Comparison of ENCODE assay signal across 8 cellular contexts in the genomic region with DNA sequence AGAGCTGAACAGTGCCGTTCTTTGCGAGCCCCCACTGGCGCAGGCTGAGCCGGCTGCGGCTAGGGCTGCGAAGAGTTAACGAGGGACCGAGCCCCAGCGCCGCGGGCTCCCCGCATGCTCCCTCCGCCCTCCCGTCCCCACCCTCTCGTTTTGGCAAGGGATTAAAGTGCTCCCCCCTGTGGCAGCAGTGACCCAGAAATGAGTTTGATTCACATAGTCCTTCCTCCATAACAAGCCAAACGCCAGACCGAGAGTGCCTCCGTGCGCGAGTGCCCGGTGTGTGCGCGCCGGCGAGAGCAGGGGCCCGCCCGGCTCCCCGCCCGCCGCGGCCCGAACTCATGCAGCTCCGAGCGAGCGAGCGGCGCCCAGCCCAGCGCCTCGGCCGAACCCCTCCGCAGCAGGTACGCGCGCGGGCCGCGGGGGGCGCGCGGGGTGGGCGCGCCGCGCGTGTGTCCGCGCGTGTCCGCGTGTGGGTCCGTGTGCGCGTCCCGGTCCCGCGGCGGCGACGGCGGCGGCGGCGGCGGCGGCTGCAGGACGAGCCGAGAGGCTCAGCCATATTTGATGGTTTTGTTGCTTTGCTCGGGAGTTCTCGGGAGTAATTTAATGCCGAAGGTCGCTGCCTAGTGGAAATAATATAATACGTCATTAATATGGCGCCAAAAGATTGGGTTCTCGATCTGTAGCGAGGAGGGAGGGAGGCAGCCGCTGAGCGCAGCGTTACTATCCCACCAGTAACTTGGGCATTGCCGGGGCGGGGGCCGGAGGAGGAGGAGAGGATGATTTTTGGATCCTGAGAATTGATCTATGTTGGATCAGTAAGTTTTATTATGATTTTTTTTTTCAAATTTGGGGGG. TPM values are rescaled to one million over a fixed set of nuclear protein-coding genes. Genes with fewer than 3 reads are reported as not detected.
A peak's percentile ranks its signal among the peaks of the same experiment; 100 is the strongest.
DNase-seq lines count a peak whose midpoint lies in the region; TF ChIP-seq lines count a peak whose summit lies in the region.

A gene (plus strand): TSS at position 224 of the 854 bp plus-strand sequence. CDS start 22,059 bp downstream, outside the sequence.

- peak; percentile 83 for DNase-seq in GF-D8 (lab: John Stamatoyannopoulos, UW)
- DNase-seq in HCEC 1CT = peak; percentile 87
- peak; percentile 94 for DNase-seq in MM.1S
- peak; percentile 46 for DNase-seq in SIG-M5 (lab: John Stamatoyannopoulos, UW)
- DNase-seq in activated gamma-delta T cell treated with Interleukin-2 at 50 U/mL for 16 hours = peak; percentile 88
- peak; percentile 95 to 99 for DNase-seq in foreskin fibroblast
- DNase-seq in neural progenitor cell (ENCODE audit: low spot score) = peak; percentile 96
- DNase-seq in stromal cell of bone marrow (ENCODE audit: low read depth) = peak; percentile 94

- peaks cover 29% of the 10 kb centered on the region for H3F3A ChIP-seq in MM.1S (ENCODE audit: insufficient read depth, low read length)
- H3F3A ChIP-seq in neural progenitor cell (ENCODE audit: low read depth) = peaks cover 41% of the 10 kb centered on the region

- H3K4me3 ChIP-seq in MM.1S (ENCODE audit: low read length) (peak within 1 kb of the TSS; percentile 97), foreskin fibroblast (ENCODE audit: low read depth in 1 of 2, low read length in 2 of 2) (peak within 1 kb of the TSS; percentile 56 to 98), neural progenitor cell (peak within 1 kb of the TSS; percentile 98)

- H3K9ac ChIP-seq in MM.1S (ENCODE audit: low read length) = peak within 1 kb of the TSS; percentile 98
- peak within 1 kb of the TSS; percentile 57 for H3K9ac ChIP-seq in neural progenitor cell

- peak within 1 kb of the TSS; percentile 98 for H3K27ac Mint-ChIP-seq in neural progenitor cell

- H3K27ac ChIP-seq in MM.1S (ENCODE audit: low read length) (peak within 1 kb of the TSS; percentile 99), neural progenitor cell (peak within 1 kb of the TSS; percentile 99)

- H3K9me3 Mint-ChIP-seq in neural progenitor cell = peaks cover 2% of the 10 kb centered on the region

- H3K4me2 ChIP-seq in MM.1S (ENCODE audit: low read depth, low read length) (peak within 1 kb of the TSS; percentile 72), neural progenitor cell (peak within 1 kb of the TSS; percentile 97)

- no peaks in the 10 kb centered on the region for H3K9me2 ChIP-seq in MM.1S (replicated peaks; ENCODE audit: insufficient read depth, low read length)

- peaks cover 7% of the 10 kb centered on the region; the same call in 1 of the 2 replicates for H3K4me1 ChIP-seq in MM.1S (ENCODE audit: low read length)
- H3K4me1 ChIP-seq in neural progenitor cell = peaks cover 26% of the 10 kb centered on the region

- no peaks in the 10 kb centered on the region for H3K36me3 ChIP-seq in MM.1S (replicated peaks; ENCODE audit: insufficient read depth, low read length)
- no peaks in the 10 kb centered on the region for H3K36me3 ChIP-seq in neural progenitor cell

- H3K9me3 ChIP-seq in MM.1S (replicated peaks; ENCODE audit: insufficient read depth, low read length) = no peaks in the 10 kb centered on the region
- no peaks in the 10 kb centered on the region for H3K9me3 ChIP-seq in neural progenitor cell (ENCODE audit: low read depth)

- H3K4me1 Mint-ChIP-seq in neural progenitor cell = peaks cover 22% of the 10 kb centered on the region

- no peaks in the 10 kb centered on the region for H4K20me1 ChIP-seq in MM.1S (ENCODE audit: insufficient read depth, low read length)
- peaks cover 20% of the 10 kb centered on the region for H4K20me1 ChIP-seq in neural progenitor cell (ENCODE audit: low read depth)

- no peaks in the 10 kb centered on the region for H3K27me3 Mint-ChIP-seq in neural progenitor cell (ENCODE audit: insufficient read depth, low read depth)

- TF ChIP-seq CTCF in MM.1S (IDR thresholded peaks at IDR 0.05; ENCODE audit: low read length) = peak; percentile 70
- peak; percentile 56 for TF ChIP-seq CTCF in foreskin fibroblast (IDR thresholded peaks at IDR 0.05; ENCODE audit: low read depth, low read length)
- peak; percentile 73 for TF ChIP-seq CTCF in neural progenitor cell (IDR thresholded peaks at IDR 0.05)

- H3K36me3 Mint-ChIP-seq in neural progenitor cell = peaks cover 3% of the 10 kb centered on the region

- H3K79me2 ChIP-seq in MM.1S (ENCODE audit: low read length) (peaks cover 37% of the 10 kb centered on the region), neural progenitor cell (ENCODE audit: low read depth) (peaks cover 34% of the 10 kb centered on the region)

- H2AFZ ChIP-seq in MM.1S (ENCODE audit: low read length) (peak within 1 kb of the TSS; percentile 81), neural progenitor cell (replicated peaks) (peak within 1 kb of the TSS; percentile 83)

- H3K27me3 ChIP-seq in MM.1S (replicated peaks; ENCODE audit: insufficient read depth, low read length) (no peaks in the 10 kb centered on the region), neural progenitor cell (no peaks in the 10 kb centered on the region)

- H3K4me3 Mint-ChIP-seq in neural progenitor cell = peak within 1 kb of the TSS; percentile 98

RNA-seq across cellular contexts. Expression of the gene that starts here (rescaled TPM):
- 46.2 and 55.9 TPM in 2 replicates for total RNA-seq in neural progenitor cell (ENCODE audit: low replicate concordance)

Comparison
In these comparisons a context has a peak if more than half of its experiments do, and no peak if none do; other contexts are left out.
1. Peak in every context shown above with its lines: DNase-seq, H3K4me3 ChIP-seq and H3K27ac ChIP-seq.
2. DNase-seq: peak in every context shown above with its lines; median percentile 97 in foreskin fibroblast; 96 in neural progenitor cell; 94 in MM.1S; 94 in stromal cell of bone marrow; 88 in activated gamma-delta T cell treated with Interleukin-2 at 50 U/mL for 16 hours; 87 in HCEC 1CT; 83 in GF-D8; 46 in SIG-M5.